8 cellular contexts compared by ENCODE assay signal in the genomic region with DNA sequence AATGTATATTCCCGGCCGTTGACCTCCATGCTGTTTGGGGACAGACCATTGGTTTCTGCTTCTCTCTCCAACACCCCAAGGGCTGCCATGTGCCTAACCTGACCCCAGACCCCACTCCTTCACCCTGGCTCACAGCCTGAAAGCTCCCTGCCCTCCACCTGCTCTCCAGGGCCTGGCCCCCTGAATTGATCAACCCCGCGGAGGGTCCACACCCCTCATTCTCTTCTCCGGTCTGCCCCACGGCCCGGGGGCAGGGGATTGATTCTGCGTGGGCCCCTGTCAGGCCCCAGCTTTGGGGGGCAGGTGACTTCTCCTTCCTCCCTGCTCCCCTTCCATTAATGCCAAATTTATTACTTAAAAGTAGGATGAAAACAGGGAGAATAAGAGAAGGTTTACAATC.
DNase-seq lines count a peak whose midpoint lies in the region; ATAC-seq, FAIRE-seq and TF ChIP-seq lines count a peak whose summit lies in the region.
"Not testable (repeated sequence)": the region's sequence is repeated elsewhere in the genome, so short reads cannot be mapped to it uniquely, and the experiment has no call there.

No MANE protein-coding gene starts in this region.

- FAIRE-seq in H1 (lab: Jason Lieb, UNC), result not testable (repeated sequence)

- not testable (repeated sequence) for BruUV-seq in Caco-2 (replicated peaks; lab: Mats Ljungman, UMichigan)

- H3K4me3 ChIP-seq in Caco-2 (ENCODE audit: low read depth, low read length), result 0 out of 2 replicates have a peak overlapping the region, but pooled peaks have one; percentile 9
- peak overlapping the region; percentile 74; the same call in 1 of the 2 replicates for H3K4me3 ChIP-seq in Karpas-422 (ENCODE audit: low read length)
- peak overlapping the region; percentile 66 to 94 (median 80) for H3K4me3 ChIP-seq in H1 (ENCODE audit: extremely low read depth in 1 of 4, insufficient read depth in 2 of 4, low read depth in 3 of 4, low read length in 4 of 4)
- peak overlapping the region; percentile 74 for H3K4me3 ChIP-seq in iPS-18a (ENCODE audit: low read length)

- intact Hi-C loops in Caco-2 (cut with micrococcal nuclease; ENCODE audit: unreplicated experiment), result not testable (repeated sequence)
- intact Hi-C loops in activated B cell treated with CpG ODN at 0.5 μM for 24 hours (cut with micrococcal nuclease), result loop anchor here (10.0 kb wide), 1 partner anchor 586 kb away; no protein-coding TSS in a partner anchor

- not testable (repeated sequence) for H4K20me1 ChIP-seq in Karpas-422 (ENCODE audit: insufficient read depth, low read depth, low read length); H1 (replicated peaks in 1 of 2; ENCODE audit: control insufficient read depth in 1 of 2, insufficient read depth in 2 of 2, low read length in 2 of 2)

- not testable (repeated sequence) for H3K36me3 ChIP-seq in Caco-2 (ENCODE audit: control insufficient read depth, insufficient read depth, low read length); Karpas-422 (ENCODE audit: insufficient read depth, low read length); H1 (ENCODE audit: control insufficient read depth in 2 of 4, insufficient read depth in 4 of 4, low read length in 3 of 4); iPS-18a (ENCODE audit: control insufficient read depth, low read depth, low read length)

- DNase-seq in Caco-2; Karpas-422; activated B cell treated with CpG ODN at 0.5 μM for 24 hours; activated naive CD8-positive, alpha-beta T cell treated with anti-CD3 and anti-CD28 coated beads, Interleukin-2, amount 10 ng/mL, durations not matched to agents 7 days and 5 days; H1 (ENCODE audit: low read depth in 1 of 2, low spot score in 2 of 2); neural crest cell (ENCODE audit: low read depth, low spot score): not testable (repeated sequence)

- TF ChIP-seq CTCF in Caco-2 (IDR thresholded peaks at IDR 0.05; ENCODE audit: insufficient read depth in 1 of 2, low read depth in 1 of 2, low read length in 1 of 2, severe bottlenecking in 1 of 2, unreplicated experiment in 1 of 2); activated B cell treated with CpG ODN at 0.5 μM for 24 hours (IDR thresholded peaks at IDR 0.05); H1 (IDR thresholded peaks at IDR 0.05; ENCODE audit: control extremely low read depth in 1 of 3, insufficient read depth in 1 of 3, low read depth in 1 of 3, low read length in 3 of 3); neural crest cell (conservative IDR thresholded peaks at IDR 0.05): not testable (repeated sequence)

- H3K27me3 Mint-ChIP-seq in Caco-2 (ENCODE audit: insufficient read depth, unreplicated experiment); activated B cell treated with CpG ODN at 0.5 μM for 24 hours; neural crest cell (ENCODE audit: low read depth): not testable (repeated sequence)
- peaks cover 37% of the 10 kb centered on the region for H3K27me3 Mint-ChIP-seq in activated naive CD8-positive, alpha-beta T cell treated with anti-CD3 and anti-CD28 coated beads, Interleukin-2, amount 10 ng/mL, durations not matched to agents 7 days and 5 days

- H3K27me3 ChIP-seq in Caco-2 (replicated peaks; ENCODE audit: control insufficient read depth, insufficient read depth, low read length); Karpas-422 (ENCODE audit: low read length); H1 (replicated peaks in 1 of 4; ENCODE audit: control insufficient read depth in 3 of 4, extremely low read depth in 1 of 4, insufficient read depth in 3 of 4, low read length in 3 of 4); iPS-18a (ENCODE audit: control insufficient read depth, insufficient read depth, low read length): not testable (repeated sequence)

- H2AFZ ChIP-seq in Karpas-422 (ENCODE audit: low read length), result not testable (repeated sequence)
- H2AFZ ChIP-seq in H1 (ENCODE audit: low read length), result 0 out of 2 replicates have a peak overlapping the region, but pooled peaks have one; percentile 57

- not testable (repeated sequence) for H4K5ac ChIP-seq in H1 (ENCODE audit: insufficient read length, low read depth, low read length)

- H3K4me3 Mint-ChIP-seq in Caco-2 (ENCODE audit: unreplicated experiment) (peak overlapping the region; percentile 78), activated B cell treated with CpG ODN at 0.5 μM for 24 hours (peak overlapping the region; percentile 80), neural crest cell (peak overlapping the region; percentile 95)
- peak overlapping the region; percentile 78 for H3K4me3 Mint-ChIP-seq in activated naive CD8-positive, alpha-beta T cell treated with anti-CD3 and anti-CD28 coated beads, Interleukin-2, amount 10 ng/mL, durations not matched to agents 7 days and 5 days

- H3K9ac ChIP-seq in Karpas-422 (ENCODE audit: low read length), result not testable (repeated sequence)
- H3K9ac ChIP-seq in H1 (replicated peaks in 1 of 4; ENCODE audit: extremely low read depth in 1 of 4, low read depth in 3 of 4, low read length in 3 of 4) (peak overlapping the region in 2 of 4 experiments; percentile 29 to 55; a peak in 4 of 7 replicates), iPS-18a (ENCODE audit: low read length) (peak overlapping the region; percentile 75)

- not testable (repeated sequence) for TF ChIP-seq POLR2A in H1 (IDR thresholded peaks at IDR 0.05; ENCODE audit: control extremely low read depth in 1 of 2, low read depth in 2 of 2, low read length in 2 of 2)

- H3K27ac Mint-ChIP-seq in Caco-2 (ENCODE audit: unreplicated experiment) (peak overlapping the region; percentile 70), activated B cell treated with CpG ODN at 0.5 μM for 24 hours (peak overlapping the region; percentile 53), neural crest cell (ENCODE audit: unreplicated experiment) (peak overlapping the region; percentile 98)
- H3K27ac Mint-ChIP-seq in activated naive CD8-positive, alpha-beta T cell treated with anti-CD3 and anti-CD28 coated beads, Interleukin-2, amount 10 ng/mL, durations not matched to agents 7 days and 5 days, result not testable (repeated sequence)

- 73% methylated on average over 5 of the region's 8 CpGs; no CpG with 5 or more reads in 1 of the 2 experiments for WGBS in H1 (ENCODE audit: extremely low coverage in 1 of 2, insufficient coverage in 1 of 2, insufficient read length in 1 of 2, insufficient replicate concordance in 2 of 2, low coverage in 1 of 2, low lambda C conversion rate in 2 of 2, missing lambda C conversion rate in 1 of 2), 2 experiments

- ATAC-seq in activated B cell treated with CpG ODN at 0.5 μM for 24 hours (ENCODE audit: low read depth); activated naive CD8-positive, alpha-beta T cell treated with anti-CD3 and anti-CD28 coated beads, Interleukin-2, amount 10 ng/mL, durations not matched to agents 7 days and 5 days (ENCODE audit: low read depth): not testable (repeated sequence)

- H2BK12ac ChIP-seq in H1 (ENCODE audit: low read depth, low read length), result not testable (repeated sequence)

- H2AK5ac ChIP-seq in H1 (ENCODE audit: low read depth, low read length), result peak overlapping the region; percentile 86; the same call in 1 of the 2 replicates

- not testable (repeated sequence) for H3K79me1 ChIP-seq in H1 (ENCODE audit: low read depth, low read length)

- H4K91ac ChIP-seq in H1 (replicated peaks; ENCODE audit: insufficient read length, low read length), result not testable (repeated sequence)

- peaks cover 48% of the 10 kb centered on the region for H3K79me2 ChIP-seq in Karpas-422 (ENCODE audit: low read length)
- peaks cover 35 to 73% of the 10 kb centered on the region in 2 experiments for H3K79me2 ChIP-seq in H1 (ENCODE audit: control insufficient read depth in 1 of 2, insufficient read depth in 2 of 2, low read length in 2 of 2)

- H3K23me2 ChIP-seq in H1 (ENCODE audit: low read depth, low read length), result not testable (repeated sequence)

- CTCF ChIA-PET in Caco-2 (lab: Charles Lee); activated B cell treated with CpG ODN at 0.5 μM for 24 hours (lab: Charles Lee): not testable (repeated sequence)
- CTCF ChIA-PET in H1 (lab: Charles Lee; ENCODE audit: partially characterized antibody), result interaction anchor here (1.1 kb wide), 2 partner anchors 10 to 13 kb away, joined by 3 to 4 read pairs; no protein-coding TSS in a partner anchor

- H2BK120ac ChIP-seq in H1 (replicated peaks; ENCODE audit: low read depth, low read length), result not testable (repeated sequence)

- not testable (repeated sequence) for H2BK20ac ChIP-seq in H1 (ENCODE audit: low read length)

- not testable (repeated sequence) for H4K8ac ChIP-seq in H1 (ENCODE audit: extremely low read depth, insufficient read depth, low read length)

- H3K4me2 ChIP-seq in Karpas-422 (ENCODE audit: low read depth, low read length, poor library complexity, severe bottlenecking) (peak overlapping the region; percentile 71), H1 (ENCODE audit: insufficient read depth in 1 of 2, low read depth in 2 of 2, low read length in 2 of 2) (peak overlapping the region; percentile 82 to 92)

- H3K4me1 ChIP-seq in Caco-2; iPS-18a (ENCODE audit: control insufficient read depth, low read depth, low read length): not testable (repeated sequence)
- peaks cover 56% of the 10 kb centered on the region for H3K4me1 ChIP-seq in Karpas-422 (ENCODE audit: low read length)
- peaks cover 0 to 27% (median 12%) of the 10 kb centered on the region in 4 experiments; a peak in 6 of 7 replicates for H3K4me1 ChIP-seq in H1 (replicated peaks in 1 of 4; ENCODE audit: control insufficient read depth in 3 of 4, insufficient read depth in 4 of 4, low read length in 3 of 4)

- H3K4ac ChIP-seq in H1 (replicated peaks; ENCODE audit: insufficient read length, low read depth, low read length), result not testable (repeated sequence)

- H3K18ac ChIP-seq in H1 (ENCODE audit: extremely low read depth, low read length), result not testable (repeated sequence)

- peaks cover 19% of the 10 kb centered on the region for H3K36me3 Mint-ChIP-seq in Caco-2 (ENCODE audit: insufficient read depth, unreplicated experiment)
- H3K36me3 Mint-ChIP-seq in activated B cell treated with CpG ODN at 0.5 μM for 24 hours (ENCODE audit: low read depth); activated naive CD8-positive, alpha-beta T cell treated with anti-CD3 and anti-CD28 coated beads, Interleukin-2, amount 10 ng/mL, durations not matched to agents 7 days and 5 days; neural crest cell (ENCODE audit: low read depth): not testable (repeated sequence)

- not testable (repeated sequence) for H3K23ac ChIP-seq in H1 (ENCODE audit: insufficient read length)

- not testable (repeated sequence) for H3K9me3 Mint-ChIP-seq in Caco-2 (ENCODE audit: unreplicated experiment); activated B cell treated with CpG ODN at 0.5 μM for 24 hours; activated naive CD8-positive, alpha-beta T cell treated with anti-CD3 and anti-CD28 coated beads, Interleukin-2, amount 10 ng/mL, durations not matched to agents 7 days and 5 days; neural crest cell

- POLR2A ChIA-PET in Caco-2 (lab: Charles Lee); activated B cell treated with CpG ODN at 0.5 μM for 24 hours (lab: Charles Lee); activated naive CD8-positive, alpha-beta T cell treated with anti-CD3 and anti-CD28 coated beads, Interleukin-2, amount 10 ng/mL, durations not matched to agents 7 days and 5 days (lab: Charles Lee): not testable (repeated sequence)
- POLR2A ChIA-PET in H1 (lab: Charles Lee; ENCODE audit: partially characterized antibody), result interaction anchor here (0.7 kb wide), 1 partner anchor 13 kb away, joined by 3 read pairs; no protein-coding TSS in a partner anchor

- not testable (repeated sequence) for H2BK15ac ChIP-seq in H1 (ENCODE audit: low read length)

- not testable (repeated sequence) for H3K56ac ChIP-seq in H1 (replicated peaks; ENCODE audit: insufficient read length, low read depth, low read length)

- TF ChIP-seq EP300 in H1 (IDR thresholded peaks at IDR 0.05; ENCODE audit: borderline replicate concordance in 1 of 2, low read depth in 2 of 2, low read length in 2 of 2), result not testable (repeated sequence)

- not testable (repeated sequence) for H3K14ac ChIP-seq in H1 (ENCODE audit: insufficient read length)

- not testable (repeated sequence) for H3K9me3 ChIP-seq in Caco-2; Karpas-422 (ENCODE audit: low read length); H1 (ENCODE audit: insufficient read depth in 2 of 2, low read depth in 1 of 2, low read length in 1 of 2); iPS-18a (ENCODE audit: control insufficient read depth, low read depth, low read length)

- H3K27ac ChIP-seq in Karpas-422 (ENCODE audit: low read length) (peak overlapping the region; percentile 51; the same call in 1 of the 2 replicates), H1 (ENCODE audit: low read depth, low read length) (peak overlapping the region; percentile 61; the same call in 1 of the 2 replicates), temporal lobe (ENCODE audit: low read depth, low read length) (peak overlapping the region; percentile 20)
- H3K27ac ChIP-seq in iPS-18a (ENCODE audit: low read length), result not testable (repeated sequence)

- peak overlapping the region; percentile 60; the same call in 1 of the 2 replicates for H2BK5ac ChIP-seq in H1 (ENCODE audit: low read depth, low read length)

- not testable (repeated sequence) for H3K9me2 ChIP-seq in Karpas-422 (replicated peaks; ENCODE audit: insufficient read depth, low read length)

- TF ChIP-seq RAD21 in H1 (IDR thresholded peaks at IDR 0.05 in 1 of 2, conservative IDR thresholded peaks at IDR 0.05 in 1 of 2; ENCODE audit: low read depth in 2 of 2, low read length in 2 of 2), result not testable (repeated sequence)

- H3K4me1 Mint-ChIP-seq in Caco-2 (ENCODE audit: low read depth, unreplicated experiment) (peaks cover 21% of the 10 kb centered on the region), activated B cell treated with CpG ODN at 0.5 μM for 24 hours (peaks cover 35% of the 10 kb centered on the region), neural crest cell (peaks cover 39% of the 10 kb centered on the region)
- H3K4me1 Mint-ChIP-seq in activated naive CD8-positive, alpha-beta T cell treated with anti-CD3 and anti-CD28 coated beads, Interleukin-2, amount 10 ng/mL, durations not matched to agents 7 days and 5 days, result peaks cover 13% of the 10 kb centered on the region

Comparison
In these comparisons a context has a peak if more than half of its experiments do, and no peak if none do; other contexts are left out.
1. H3K4me3 ChIP-seq: peak in every context shown above with its lines; median percentile 80 in H1; 74 in Karpas-422; 74 in iPS-18a; 9 in Caco-2.